Comparison of ENCODE assay signal across 17 cellular contexts in the genomic region with DNA sequence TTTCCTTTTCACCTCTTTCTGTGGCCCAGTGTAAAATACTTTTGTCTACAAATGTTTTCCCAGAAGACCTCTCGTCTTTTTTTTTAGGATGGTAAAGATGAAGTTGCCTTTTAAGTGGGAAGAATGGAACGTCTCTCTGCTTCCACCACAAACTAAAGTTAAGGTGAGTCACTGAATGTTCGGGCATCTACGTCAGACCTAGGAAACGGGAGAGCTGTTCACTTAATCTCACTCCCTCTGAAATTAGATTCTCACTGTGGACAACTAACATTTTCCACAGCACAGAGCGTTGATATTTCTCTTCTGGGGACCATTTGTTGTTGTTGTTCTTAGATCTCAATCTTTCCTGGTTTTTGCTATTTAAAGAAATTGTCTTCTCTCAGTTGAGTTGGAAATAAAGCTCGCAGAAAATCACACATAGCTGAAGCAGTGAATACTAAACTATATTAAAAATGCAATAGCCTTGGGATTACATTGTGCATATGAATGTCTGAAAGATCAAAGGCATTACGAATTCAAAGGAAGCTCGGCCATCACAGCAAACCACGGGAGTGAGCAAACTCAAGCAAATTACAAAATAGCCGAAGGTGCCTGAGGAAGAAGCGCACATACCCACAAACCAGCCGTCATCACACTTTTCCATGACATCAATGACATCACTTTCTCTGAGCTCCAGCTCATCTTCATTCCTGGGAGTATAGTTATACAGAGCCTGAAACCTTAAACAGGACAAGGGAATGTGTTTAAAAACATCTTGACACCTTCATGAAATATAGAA. TPM values are rescaled to one million over a fixed set of nuclear protein-coding genes. Genes with fewer than 3 reads are reported as not detected.
DNase-seq lines count a peak whose midpoint lies in the region; ATAC-seq and TF ChIP-seq lines count a peak whose summit lies in the region.
"Had no signal": no experiment of that assay in that cellular context is flagged by ENCODE, and none has a peak within 500 bp of the region (broad histone marks: within the 10 kb centered on the region; RNA-seq: fewer than 3 reads in every experiment).

No MANE protein-coding gene starts in this region.

- H3K27me3 Mint-ChIP-seq in chondrocyte (ENCODE audit: low read depth) (no peaks in the 10 kb centered on the region), progenitor cell of endocrine pancreas (peaks cover 27% of the 10 kb centered on the region)

- no peaks in the 10 kb centered on the region for H3K4me1 ChIP-seq in foreskin keratinocyte

- ATAC-seq in foreskin keratinocyte = no peak
- ATAC-seq in HG03460 (IDR thresholded peaks at IDR 0.05; ENCODE audit: unreplicated experiment) = no peak
- ATAC-seq: naive thymus-derived CD8-positive, alpha-beta T cell; Panc1; stimulated activated naive CD8-positive, alpha-beta T cell treated with anti-CD3 and anti-CD28 coated beads, Interleukin-15, amount 100 ng/mL, for 72 hours had no signal

- H3K4me1 Mint-ChIP-seq in chondrocyte (ENCODE audit: low read depth) = peaks cover 22% of the 10 kb centered on the region
- H3K4me1 Mint-ChIP-seq in progenitor cell of endocrine pancreas (ENCODE audit: low read depth) = peaks cover 10% of the 10 kb centered on the region

- H3K9me3 Mint-ChIP-seq in chondrocyte (ENCODE audit: low read depth) (no peaks in the 10 kb centered on the region), progenitor cell of endocrine pancreas (ENCODE audit: low read depth) (no peaks in the 10 kb centered on the region)
- H3K9me3 Mint-ChIP-seq: naive thymus-derived CD8-positive, alpha-beta T cell; stimulated activated naive CD8-positive, alpha-beta T cell treated with anti-CD3 and anti-CD28 coated beads, Interleukin-15, amount 100 ng/mL, for 72 hours had no signal

- DNase-seq in ELR (ENCODE audit: low read depth) (peak; percentile 50), LHCN-M2 (ENCODE audit: low read depth) (peak; percentile 50), chondrocyte (ENCODE audit: low spot score) (no peak), non-pigmented ciliary epithelial cell (ENCODE audit: low read depth) (peak; percentile 90), progenitor cell of endocrine pancreas (ENCODE audit: low spot score, unreplicated experiment) (no peak), foreskin keratinocyte (no peak)
- DNase-seq in activated CD8-positive, alpha-beta memory T cell treated with anti-CD3 and anti-CD28 coated beads, Interleukin-2, amount 50 U/mL, for 4 hours = no peak
- DNase-seq: activated CD4-positive, alpha-beta T cell treated with anti-CD3 and anti-CD28 coated beads, Interleukin-2, amount 50 U/mL, for 48 hours; activated naive CD4-positive, alpha-beta T cell treated with anti-CD3 and anti-CD28 coated beads, Interleukin-2, amount 50 U/mL, for 16 hours; naive thymus-derived CD8-positive, alpha-beta T cell; NCI-H146; NCI-H510A; retina; stimulated activated naive CD8-positive, alpha-beta T cell treated with anti-CD3 and anti-CD28 coated beads, Interleukin-15, amount 100 ng/mL, for 72 hours had no signal

- TF ChIP-seq CTCF in chondrocyte (IDR thresholded peaks at IDR 0.05) (no peak), progenitor cell of endocrine pancreas (IDR thresholded peaks at IDR 0.05; ENCODE audit: unreplicated experiment) (no peak), foreskin keratinocyte (conservative IDR thresholded peaks at IDR 0.05) (no peak)

- H3K27ac Mint-ChIP-seq in chondrocyte (ENCODE audit: unreplicated experiment) (peak overlapping the region; percentile 69), progenitor cell of endocrine pancreas (no peak overlapping the region)

- H3K27me3 ChIP-seq in foreskin keratinocyte = peaks cover 42% of the 10 kb centered on the region

- H3K36me3 Mint-ChIP-seq in chondrocyte (ENCODE audit: low read depth) = peaks cover 5% of the 10 kb centered on the region
- H3K36me3 Mint-ChIP-seq in progenitor cell of endocrine pancreas (ENCODE audit: insufficient read depth) = peaks cover 14% of the 10 kb centered on the region

- H3K27ac ChIP-seq in foreskin keratinocyte = no peak overlapping the region
- H3K27ac ChIP-seq: BLaER1 treated with 17β-estradiol and CSF1 and Interleukin-3, amounts not matched to agents 10 nM and 100 nM had no signal

- H3K4me3 Mint-ChIP-seq in chondrocyte (ENCODE audit: unreplicated experiment) (no peak overlapping the region), progenitor cell of endocrine pancreas (ENCODE audit: low read depth) (no peak overlapping the region)
- H3K4me3 Mint-ChIP-seq: stimulated activated naive CD8-positive, alpha-beta T cell treated with anti-CD3 and anti-CD28 coated beads, Interleukin-15, amount 100 ng/mL, for 72 hours had no signal

RNA-seq across cellular contexts. Expression of gene PDLIM3, which starts 53.9 kb away (rescaled TPM):
- total RNA-seq in LHCN-M2 (2014; rRNA removed) (783 and 1,256 TPM in 2 replicates), chondrocyte (14.3 to 68.5 TPM (median 63.0 TPM) in 3 replicates), progenitor cell of endocrine pancreas (3.2 and 3.8 TPM in 2 replicates), foreskin keratinocyte (not detected in 2 replicates)
- polyA plus RNA-seq in LHCN-M2 (2012) = 114 TPM
- polyA plus RNA-seq in foreskin keratinocyte = 0.10 TPM in 1 of 2 replicates, not detected in the other
- total RNA-seq: naive thymus-derived CD8-positive, alpha-beta T cell had no signal
- polyA plus RNA-seq: naive thymus-derived CD8-positive, alpha-beta T cell had no signal

Comparison
In these comparisons a context has a peak if more than half of its experiments do, and no peak if none do; other contexts are left out.
1. DNase-seq: peak in ELR (single experiment), LHCN-M2 (single experiment) and non-pigmented ciliary epithelial cell (single experiment); none in chondrocyte (single experiment), progenitor cell of endocrine pancreas (single experiment), activated CD8-positive, alpha-beta memory T cell treated with anti-CD3 and anti-CD28 coated beads, Interleukin-2, amount 50 U/mL, for 4 hours (single experiment) and foreskin keratinocyte (0 of 2).
2. RNA of gene PDLIM3, which starts 53.9 kb away (total RNA-seq): 783 to 1,256 TPM in LHCN-M2; 14.3 to 68.5 TPM in chondrocyte, 3.2 to 3.8 TPM in progenitor cell of endocrine pancreas and not detected in foreskin keratinocyte; every median in the first group is over 10 times any median in the second.